In the genomic region with DNA sequence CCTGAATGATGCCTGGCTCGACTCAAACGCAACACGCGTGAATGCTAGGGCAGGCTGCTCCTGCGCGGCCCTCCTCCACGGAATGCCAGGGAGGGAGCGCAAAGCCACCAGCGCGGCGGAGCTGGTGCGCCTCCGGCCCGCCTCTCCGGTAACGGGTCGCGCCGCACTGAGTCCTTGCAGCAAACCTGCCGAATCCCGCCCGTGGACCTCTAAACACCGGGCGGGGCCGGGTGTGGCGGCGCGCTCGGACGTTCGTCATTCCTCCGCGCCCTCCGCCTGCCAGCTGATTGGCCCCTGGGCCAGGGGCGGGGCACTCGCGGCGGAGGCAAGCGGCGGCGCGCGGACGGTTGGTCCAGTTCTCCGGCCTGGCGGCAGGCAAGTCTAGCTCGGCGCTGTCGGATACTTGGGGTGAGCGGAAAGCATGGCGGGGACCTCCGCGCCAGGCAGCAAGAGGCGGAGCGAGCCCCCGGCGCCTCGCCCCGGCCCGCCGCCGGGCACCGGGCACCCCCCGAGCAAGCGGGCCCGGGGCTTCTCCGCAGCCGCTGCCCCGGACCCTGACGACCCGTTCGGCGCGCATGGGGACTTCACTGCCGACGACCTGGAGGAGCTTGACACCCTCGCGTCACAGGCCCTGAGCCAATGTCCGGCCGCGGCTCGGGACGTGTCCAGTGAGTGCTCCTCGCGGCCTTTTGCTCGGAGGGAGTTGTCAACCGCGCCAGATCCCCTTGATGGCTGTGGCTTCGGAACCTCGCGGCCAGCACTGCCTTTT, we compare ENCODE assay signal across 8 cellular contexts. TPM values are rescaled to one million over a fixed set of nuclear protein-coding genes. Genes with fewer than 3 reads are reported as not detected.
DNase-seq lines count a peak whose midpoint lies in the region; ATAC-seq lines count a peak whose summit lies in the region.

A gene (plus strand): TSS at position 313 of the 769 bp plus-strand sequence. CDS start 109 bp downstream, at position 422.

- H3K4me1 Mint-ChIP-seq in memory B cell: peaks cover 22% of the 10 kb centered on the region

- ATAC-seq in GM19395 (IDR thresholded peaks at IDR 0.05; ENCODE audit: unreplicated experiment) (peak; percentile 84), HG03558 (IDR thresholded peaks at IDR 0.05; ENCODE audit: extremely low read depth, unreplicated experiment) (peak; percentile 51), memory B cell (ENCODE audit: low read depth) (peak; percentile 100)

- DNase-seq in CD1c-positive myeloid dendritic cell (ENCODE audit: extremely low spot score) (peak; percentile 95), NOMO-1 (lab: John Stamatoyannopoulos, UW; ENCODE audit: unreplicated experiment in 2 of 2) (peak; percentile 88 to 93), memory B cell (ENCODE audit: low spot score in 2 of 2) (peak; percentile 73 to 84)
- peak; percentile 84 for DNase-seq in effector CD8-positive, alpha-beta T cell (lab: John Stamatoyannopoulos, UW)
- peak; percentile 75 for DNase-seq in stimulated activated CD8-positive, alpha-beta memory T cell treated with anti-CD3 and anti-CD28 coated beads, Interleukin-12 subunit alpha, Interleukin-12 subunit beta, amount 100 ng/mL, for 1 hour (ENCODE audit: low read depth)

- no peaks in the 10 kb centered on the region for H3K9me3 Mint-ChIP-seq in memory B cell

- peak within 1 kb of the TSS; percentile 89 for H3K4me3 Mint-ChIP-seq in memory B cell

- CTCF ChIA-PET in activated CD8-positive, alpha-beta memory T cell treated with anti-CD3 and anti-CD28 coated beads for 36 hours (lab: Charles Lee): interaction anchor here (0.9 to 4.3 kb wide), 6 partner anchors 10 to 112 kb away, joined by 3 to 30 read pairs (median 4); no protein-coding TSS in a partner anchor

- H3K27ac Mint-ChIP-seq in memory B cell: peak within 1 kb of the TSS; percentile 94

- peaks cover 4% of the 10 kb centered on the region for H3K36me3 Mint-ChIP-seq in memory B cell

- POLR2A ChIA-PET in activated CD8-positive, alpha-beta memory T cell treated with anti-CD3 and anti-CD28 coated beads for 36 hours (lab: Charles Lee): interaction anchor here (0.6 to 1.9 kb wide), 7 partner anchors 11 to 178 kb away, joined by 3 to 7 read pairs (median 4); a partner anchor contains a TSS

- H3K27me3 Mint-ChIP-seq in memory B cell: no peaks in the 10 kb centered on the region

RNA-seq across cellular contexts. Expression of the gene that starts here (rescaled TPM):
- 10 to 100 TPM; 20.8 to 21.3 TPM for total RNA-seq in activated CD8-positive, alpha-beta memory T cell treated with anti-CD3 and anti-CD28 coated beads for 36 hours

Comparison
In these comparisons a context has a peak if more than half of its experiments do, and no peak if none do; other contexts are left out.
1. Peak in every context shown above with its lines: DNase-seq and ATAC-seq.